ENCODE assay signal across 22 cellular contexts in genomic region chr2:17682098-17682857, GRCh38.
"Had no signal": no experiment of that assay in that cellular context is flagged by ENCODE, and none has a peak within 500 bp of the region (broad histone marks: within the 10 kb centered on the region; RNA-seq: fewer than 3 reads in every experiment).

No MANE protein-coding gene starts in this region.

- FAIRE-seq: urothelium cell line had no signal

- H3K36me3 ChIP-seq: colonic mucosa, prostate gland, thyroid gland had no signal

- H3K27ac ChIP-seq: colonic mucosa, esophagus squamous epithelium, gastroesophageal sphincter, lower lobe of right lung, parathyroid adenoma, prostate gland, sigmoid colon, skin epidermis, stomach, thyroid gland had no signal

- DNase-seq: colonic mucosa; dermis blood vessel endothelial cell; esophagus squamous epithelium; foreskin fibroblast; hippocampal formation; kidney glomerular epithelial cell; lower lobe of right lung; naive thymus-derived CD4-positive, alpha-beta T cell; nephron progenitor cell; retina; sigmoid colon; stimulated activated CD4-positive, alpha-beta T cell treated with anti-CD3 and anti-CD28 coated beads, Interleukin-12 subunit alpha, Interleukin-12 subunit beta, amount 100 ng/mL, for 4 hours; stimulated activated naive CD4-positive, alpha-beta T cell; stomach; substantia nigra; thyroid gland had no signal

- H2AFZ ChIP-seq: parathyroid adenoma had no signal

- H3K9ac ChIP-seq: parathyroid adenoma had no signal

- H3K9me3 ChIP-seq: colonic mucosa, esophagus squamous epithelium, gastroesophageal sphincter, lower lobe of right lung, prostate gland, sigmoid colon, stomach, thyroid gland had no signal

- H3K79me2 ChIP-seq: parathyroid adenoma had no signal

- H3K27me3 ChIP-seq: colonic mucosa, esophagus squamous epithelium, gastroesophageal sphincter, sigmoid colon, stomach, thyroid gland had no signal

- ATAC-seq: gastroesophageal sphincter; left lobe of liver; lower lobe of right lung; naive thymus-derived CD4-positive, alpha-beta T cell had no signal

- H3K4me3 ChIP-seq: colonic mucosa, esophagus squamous epithelium, gastroesophageal sphincter, lower lobe of right lung, prostate gland, sigmoid colon, skin epidermis, stomach, thyroid gland had no signal

- H3K4me1 ChIP-seq: colonic mucosa, esophagus squamous epithelium, gastroesophageal sphincter, lower lobe of right lung, parathyroid adenoma, prostate gland, sigmoid colon, stomach, thyroid gland had no signal
